Comparison of ENCODE assay signal across 1 cellular context in the genomic region with DNA sequence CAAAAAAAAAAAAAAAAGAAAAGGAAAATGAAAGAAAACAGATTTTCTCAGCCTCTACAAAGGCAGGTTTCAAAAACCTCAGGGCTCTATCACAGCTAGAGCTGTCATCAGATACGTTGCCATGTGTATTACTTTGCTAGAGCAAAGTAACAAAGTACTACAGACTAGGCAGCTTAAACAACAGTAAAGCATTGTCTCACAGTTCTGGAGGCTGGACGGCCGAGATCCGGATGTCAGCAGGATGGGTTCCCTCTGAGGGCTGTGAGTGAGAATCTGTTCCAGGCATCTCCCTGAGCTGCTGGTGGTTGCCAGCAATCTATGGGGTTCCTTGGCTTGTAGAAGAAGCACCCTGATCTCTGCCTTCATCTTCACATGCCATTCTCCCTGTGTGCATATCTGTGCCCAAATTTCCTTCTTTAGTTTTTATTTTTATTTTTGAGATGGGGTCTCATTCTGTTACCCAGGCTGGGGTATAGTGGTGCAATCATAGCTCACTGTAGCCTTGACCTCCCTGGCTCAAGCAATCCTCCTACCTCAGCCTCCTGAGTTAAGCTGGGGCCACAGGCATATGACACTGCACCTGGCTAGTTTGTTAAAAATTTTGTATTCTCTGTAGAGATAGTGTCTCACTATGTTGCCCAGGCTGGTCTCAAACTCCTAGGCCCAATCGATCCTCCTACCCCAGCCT.
TF ChIP-seq lines count a peak whose summit lies in the region.

No MANE protein-coding gene starts in this region.

TF ChIP-seq in HepG2, 621 proteins besides CTCF, POLR2A, EP300 and RAD21 (continued from another document and continues in another):
- peak; percentile 49; the same call in 1 of the 2 replicates for TF ChIP-seq ZNF614 (CRISPR knock-in tag; IDR thresholded peaks at IDR 0.05; ENCODE audit: borderline replicate concordance)
- peak; percentile 19; the same call in 1 of the 2 replicates for TF ChIP-seq REPIN1 (CRISPR knock-in tag; IDR thresholded peaks at IDR 0.05; ENCODE audit: borderline replicate concordance, low read depth)
- TF ChIP-seq SOX13 (IDR thresholded peaks at IDR 0.05), result no peak
- TF ChIP-seq SOX13 (CRISPR knock-in tag; conservative IDR thresholded peaks at IDR 0.05 in 1 of 2, IDR thresholded peaks at IDR 0.05 in 1 of 2), result peak in 1 of 2 experiments; percentile 89; a peak in 2 of 4 replicates
- TF ChIP-seq ZFP36L1 (CRISPR knock-in tag; IDR thresholded peaks at IDR 0.05), result peak; percentile 62; the same call in 1 of the 2 replicates
- TF ChIP-seq ZNF788 (CRISPR knock-in tag; IDR thresholded peaks at IDR 0.05; ENCODE audit: borderline replicate concordance), result peak; percentile 15; the same call in 1 of the 2 replicates
- TF ChIP-seq, protein P1, sequence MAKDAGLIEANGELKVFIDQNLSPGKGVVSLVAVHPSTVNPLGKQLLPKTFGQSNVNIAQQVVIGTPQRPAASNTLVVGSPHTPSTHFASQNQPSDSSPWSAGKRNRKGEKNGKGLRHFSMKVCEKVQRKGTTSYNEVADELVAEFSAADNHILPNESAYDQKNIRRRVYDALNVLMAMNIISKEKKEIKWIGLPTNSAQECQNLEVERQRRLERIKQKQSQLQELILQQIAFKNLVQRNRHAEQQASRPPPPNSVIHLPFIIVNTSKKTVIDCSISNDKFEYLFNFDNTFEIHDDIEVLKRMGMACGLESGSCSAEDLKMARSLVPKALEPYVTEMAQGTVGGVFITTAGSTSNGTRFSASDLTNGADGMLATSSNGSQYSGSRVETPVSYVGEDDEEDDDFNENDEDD (CRISPR knock-in tag; IDR thresholded peaks at IDR 0.05; ENCODE audit: borderline replicate concordance), result no peak
- no peak for TF ChIP-seq NR2F6 (IDR thresholded peaks at IDR 0.05)
- 0 out of 2 replicates have a peak, but pooled peaks have one; percentile 17 for TF ChIP-seq NR2F6 (CRISPR knock-in tag; IDR thresholded peaks at IDR 0.05)
- TF ChIP-seq, protein P2, sequence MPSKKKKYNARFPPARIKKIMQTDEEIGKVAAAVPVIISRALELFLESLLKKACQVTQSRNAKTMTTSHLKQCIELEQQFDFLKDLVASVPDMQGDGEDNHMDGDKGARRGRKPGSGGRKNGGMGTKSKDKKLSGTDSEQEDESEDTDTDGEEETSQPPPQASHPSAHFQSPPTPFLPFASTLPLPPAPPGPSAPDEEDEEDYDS (CRISPR knock-in tag; IDR thresholded peaks at IDR 0.05), result 0 out of 2 replicates have a peak, but pooled peaks have one; percentile 40
- no peak for TF ChIP-seq FOXP1 (IDR thresholded peaks at IDR 0.05)
- TF ChIP-seq FOXP1 (CRISPR knock-in tag; IDR thresholded peaks at IDR 0.05), result peak; percentile 11; the same call in 1 of the 2 replicates
- peak; percentile 59 for TF ChIP-seq XRCC5 (optimal IDR thresholded peaks at IDR 0.05; ENCODE audit: low read length)
- TF ChIP-seq SALL1 (CRISPR knock-in tag; IDR thresholded peaks at IDR 0.05), result peak; percentile 29; the same call in 1 of the 2 replicates
- 0 out of 2 replicates have a peak, but pooled peaks have one; percentile 30 for TF ChIP-seq ISL2 (CRISPR knock-in tag; IDR thresholded peaks at IDR 0.05)
- TF ChIP-seq ZSCAN22 (CRISPR knock-in tag; IDR thresholded peaks at IDR 0.05), result no peak
- TF ChIP-seq MXI1 (IDR thresholded peaks at IDR 0.05; ENCODE audit: borderline replicate concordance, low read depth, low read length), result peak; percentile 44; the same call in 1 of the 3 replicates
- no peak for TF ChIP-seq NCOA5 (CRISPR knock-in tag; IDR thresholded peaks at IDR 0.05)
- TF ChIP-seq IRF2 (CRISPR knock-in tag; IDR thresholded peaks at IDR 0.05), result 0 out of 2 replicates have a peak, but pooled peaks have one; percentile 41
- no peak for TF ChIP-seq ZSCAN12 (CRISPR knock-in tag; IDR thresholded peaks at IDR 0.05)
- 0 out of 2 replicates have a peak, but pooled peaks have one; percentile 40 for TF ChIP-seq SMAD3 (CRISPR knock-in tag; IDR thresholded peaks at IDR 0.05)
- TF ChIP-seq, protein P3, sequence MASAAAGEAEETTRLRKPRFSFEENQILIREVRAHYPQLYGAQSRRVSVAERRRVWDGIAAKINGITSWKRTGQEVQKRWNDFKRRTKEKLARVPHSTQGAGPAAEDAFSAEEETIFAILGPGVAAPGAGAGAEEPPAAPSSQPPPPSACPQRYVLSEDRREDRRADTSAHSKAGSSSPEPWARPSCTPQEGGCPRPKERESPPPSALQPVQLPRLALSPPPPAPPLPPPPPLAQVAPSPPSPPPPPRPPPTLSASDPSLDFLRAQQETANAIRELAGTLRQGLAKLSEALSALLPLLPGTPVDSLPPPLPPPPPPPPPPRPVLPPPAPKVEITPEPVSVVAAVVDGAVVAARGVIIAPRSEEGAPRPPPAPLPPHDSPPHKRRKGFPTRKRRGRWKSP (CRISPR knock-in tag; IDR thresholded peaks at IDR 0.05), result 0 out of 2 replicates have a peak, but pooled peaks have one; percentile 21
- no peak for TF ChIP-seq MAZ (IDR thresholded peaks at IDR 0.05; ENCODE audit: borderline replicate concordance, low read depth, low read length)
- no peak for TF ChIP-seq MAZ (CRISPR knock-in tag; IDR thresholded peaks at IDR 0.05; ENCODE audit: low read depth)
- peak; percentile 86 for TF ChIP-seq ZNF121 (CRISPR knock-in tag; IDR thresholded peaks at IDR 0.05)
- no peak for TF ChIP-seq CREB1 (IDR thresholded peaks at IDR 0.05)
- TF ChIP-seq CREB1 (CRISPR knock-in tag; IDR thresholded peaks at IDR 0.05), result 0 out of 2 replicates have a peak, but pooled peaks have one; percentile 31
- 0 out of 2 replicates have a peak, but pooled peaks have one; percentile 34 for TF ChIP-seq ZNF317 (CRISPR knock-in tag; IDR thresholded peaks at IDR 0.05)
- peak; percentile 79 for TF ChIP-seq ZMYM2 (CRISPR knock-in tag; IDR thresholded peaks at IDR 0.05)
- TF ChIP-seq, protein P4, sequence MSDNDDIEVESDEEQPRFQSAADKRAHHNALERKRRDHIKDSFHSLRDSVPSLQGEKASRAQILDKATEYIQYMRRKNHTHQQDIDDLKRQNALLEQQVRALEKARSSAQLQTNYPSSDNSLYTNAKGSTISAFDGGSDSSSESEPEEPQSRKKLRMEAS (IDR thresholded peaks at IDR 0.05), result peak; percentile 44; the same call in 1 of the 2 replicates
- TF ChIP-seq, protein P5, sequence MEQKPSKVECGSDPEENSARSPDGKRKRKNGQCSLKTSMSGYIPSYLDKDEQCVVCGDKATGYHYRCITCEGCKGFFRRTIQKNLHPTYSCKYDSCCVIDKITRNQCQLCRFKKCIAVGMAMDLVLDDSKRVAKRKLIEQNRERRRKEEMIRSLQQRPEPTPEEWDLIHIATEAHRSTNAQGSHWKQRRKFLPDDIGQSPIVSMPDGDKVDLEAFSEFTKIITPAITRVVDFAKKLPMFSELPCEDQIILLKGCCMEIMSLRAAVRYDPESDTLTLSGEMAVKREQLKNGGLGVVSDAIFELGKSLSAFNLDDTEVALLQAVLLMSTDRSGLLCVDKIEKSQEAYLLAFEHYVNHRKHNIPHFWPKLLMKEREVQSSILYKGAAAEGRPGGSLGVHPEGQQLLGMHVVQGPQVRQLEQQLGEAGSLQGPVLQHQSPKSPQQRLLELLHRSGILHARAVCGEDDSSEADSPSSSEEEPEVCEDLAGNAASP (CRISPR knock-in tag; IDR thresholded peaks at IDR 0.05; ENCODE audit: borderline replicate concordance), result 0 out of 2 replicates have a peak, but pooled peaks have one; percentile 18
- TF ChIP-seq ZNF292 (CRISPR knock-in tag; IDR thresholded peaks at IDR 0.05; ENCODE audit: borderline replicate concordance, low read depth), result peak; percentile 63; the same call in 1 of the 2 replicates
- TF ChIP-seq ZFP41 (CRISPR knock-in tag; IDR thresholded peaks at IDR 0.05; ENCODE audit: borderline replicate concordance), result no peak
- TF ChIP-seq, protein P6, sequence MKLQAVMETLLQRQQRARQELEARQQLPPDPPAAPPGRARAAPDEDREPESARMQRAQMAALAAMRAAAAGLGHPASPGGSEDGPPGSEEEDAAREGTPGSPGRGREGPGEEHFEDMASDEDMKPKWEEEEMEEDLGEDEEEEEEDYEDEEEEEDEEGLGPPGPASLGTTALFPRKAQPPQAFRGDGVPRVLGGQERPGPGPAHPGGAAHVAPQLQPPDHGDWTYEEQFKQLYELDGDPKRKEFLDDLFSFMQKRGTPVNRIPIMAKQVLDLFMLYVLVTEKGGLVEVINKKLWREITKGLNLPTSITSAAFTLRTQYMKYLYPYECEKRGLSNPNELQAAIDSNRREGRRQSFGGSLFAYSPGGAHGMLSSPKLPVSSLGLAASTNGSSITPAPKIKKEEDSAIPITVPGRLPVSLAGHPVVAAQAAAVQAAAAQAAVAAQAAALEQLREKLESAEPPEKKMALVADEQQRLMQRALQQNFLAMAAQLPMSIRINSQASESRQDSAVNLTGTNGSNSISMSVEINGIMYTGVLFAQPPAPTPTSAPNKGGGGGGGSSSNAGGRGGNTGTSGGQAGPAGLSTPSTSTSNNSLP (IDR thresholded peaks at IDR 0.05; ENCODE audit: low read depth, low read length), result 0 out of 2 replicates have a peak, but pooled peaks have one; percentile 32
- TF ChIP-seq MIER3 (CRISPR knock-in tag; IDR thresholded peaks at IDR 0.05; ENCODE audit: borderline replicate concordance), result 0 out of 2 replicates have a peak, but pooled peaks have one; percentile 42
- peak; percentile 57; the same call in 1 of the 2 replicates for TF ChIP-seq MEIS2 (CRISPR knock-in tag; IDR thresholded peaks at IDR 0.05)
- TF ChIP-seq KAT8 (CRISPR knock-in tag; IDR thresholded peaks at IDR 0.05), result peak; percentile 27; the same call in 1 of the 2 replicates
- TF ChIP-seq ZNF746 (CRISPR knock-in tag; IDR thresholded peaks at IDR 0.05), result no peak
- TF ChIP-seq KLF16 (CRISPR knock-in tag; IDR thresholded peaks at IDR 0.05), result peak in 1 of 2 experiments; percentile 27; a peak in 1 of 4 replicates
- no peak for TF ChIP-seq CREM (IDR thresholded peaks at IDR 0.05)
- TF ChIP-seq CREM (CRISPR knock-in tag; IDR thresholded peaks at IDR 0.05), result no peak
- TF ChIP-seq ZKSCAN8 (CRISPR knock-in tag; IDR thresholded peaks at IDR 0.05; ENCODE audit: borderline replicate concordance), result peak; percentile 30; the same call in 1 of the 2 replicates
- TF ChIP-seq GATAD2A (CRISPR knock-in tag; IDR thresholded peaks at IDR 0.05), result peak; percentile 67
- TF ChIP-seq, protein P7, sequence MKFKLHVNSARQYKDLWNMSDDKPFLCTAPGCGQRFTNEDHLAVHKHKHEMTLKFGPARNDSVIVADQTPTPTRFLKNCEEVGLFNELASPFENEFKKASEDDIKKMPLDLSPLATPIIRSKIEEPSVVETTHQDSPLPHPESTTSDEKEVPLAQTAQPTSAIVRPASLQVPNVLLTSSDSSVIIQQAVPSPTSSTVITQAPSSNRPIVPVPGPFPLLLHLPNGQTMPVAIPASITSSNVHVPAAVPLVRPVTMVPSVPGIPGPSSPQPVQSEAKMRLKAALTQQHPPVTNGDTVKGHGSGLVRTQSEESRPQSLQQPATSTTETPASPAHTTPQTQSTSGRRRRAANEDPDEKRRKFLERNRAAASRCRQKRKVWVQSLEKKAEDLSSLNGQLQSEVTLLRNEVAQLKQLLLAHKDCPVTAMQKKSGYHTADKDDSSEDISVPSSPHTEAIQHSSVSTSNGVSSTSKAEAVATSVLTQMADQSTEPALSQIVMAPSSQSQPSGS (CRISPR knock-in tag; IDR thresholded peaks at IDR 0.05), result peak; percentile 43; the same call in 1 of the 2 replicates
- TF ChIP-seq, protein P8, sequence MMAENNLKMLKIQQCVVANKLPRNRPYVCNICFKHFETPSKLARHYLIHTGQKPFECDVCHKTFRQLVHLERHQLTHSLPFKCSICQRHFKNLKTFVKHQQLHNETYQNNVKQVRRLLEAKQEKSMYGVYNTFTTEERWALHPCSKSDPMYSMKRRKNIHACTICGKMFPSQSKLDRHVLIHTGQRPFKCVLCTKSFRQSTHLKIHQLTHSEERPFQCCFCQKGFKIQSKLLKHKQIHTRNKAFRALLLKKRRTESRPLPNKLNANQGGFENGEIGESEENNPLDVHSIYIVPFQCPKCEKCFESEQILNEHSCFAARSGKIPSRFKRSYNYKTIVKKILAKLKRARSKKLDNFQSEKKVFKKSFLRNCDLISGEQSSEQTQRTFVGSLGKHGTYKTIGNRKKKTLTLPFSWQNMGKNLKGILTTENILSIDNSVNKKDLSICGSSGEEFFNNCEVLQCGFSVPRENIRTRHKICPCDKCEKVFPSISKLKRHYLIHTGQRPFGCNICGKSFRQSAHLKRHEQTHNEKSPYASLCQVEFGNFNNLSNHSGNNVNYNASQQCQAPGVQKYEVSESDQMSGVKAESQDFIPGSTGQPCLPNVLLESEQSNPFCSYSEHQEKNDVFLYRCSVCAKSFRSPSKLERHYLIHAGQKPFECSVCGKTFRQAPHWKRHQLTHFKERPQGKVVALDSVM (CRISPR knock-in tag; IDR thresholded peaks at IDR 0.05), result peak; percentile 91
- TF ChIP-seq FOXA3 (CRISPR knock-in tag; IDR thresholded peaks at IDR 0.05), result peak; percentile 57; the same call in 1 of the 2 replicates
- TF ChIP-seq THAP11 (CRISPR knock-in tag; IDR thresholded peaks at IDR 0.05), result peak; percentile 19; the same call in 1 of the 2 replicates
- TF ChIP-seq SAP130 (CRISPR knock-in tag; IDR thresholded peaks at IDR 0.05; ENCODE audit: low read depth), result peak; percentile 80
- TF ChIP-seq GABPB1 (CRISPR knock-in tag; IDR thresholded peaks at IDR 0.05), result 0 out of 2 replicates have a peak, but pooled peaks have one; percentile 20
- peak; percentile 62; the same call in 1 of the 2 replicates for TF ChIP-seq RXRB (CRISPR knock-in tag; IDR thresholded peaks at IDR 0.05; ENCODE audit: borderline replicate concordance)
- TF ChIP-seq TBX2 (CRISPR knock-in tag; IDR thresholded peaks at IDR 0.05; ENCODE audit: borderline replicate concordance), result peak; percentile 27; the same call in 1 of the 2 replicates
- TF ChIP-seq KLF6 (CRISPR knock-in tag; IDR thresholded peaks at IDR 0.05), result no peak
- no peak for TF ChIP-seq DR1 (CRISPR knock-in tag; IDR thresholded peaks at IDR 0.05)
- TF ChIP-seq FOXA1 (IDR thresholded peaks at IDR 0.05), result no peak
- peak; percentile 30; the same call in 1 of the 2 replicates for TF ChIP-seq FOXA1 (CRISPR knock-in tag; IDR thresholded peaks at IDR 0.05)
- TF ChIP-seq MED1 (CRISPR knock-in tag; IDR thresholded peaks at IDR 0.05), result peak; percentile 70
